Comparison of ENCODE assay signal across 13 cellular contexts in genomic region chr1:9691108-9691445, GRCh38. TPM values are rescaled to one million over a fixed set of nuclear protein-coding genes. Genes with fewer than 3 reads are reported as not detected.
DNase-seq lines count a peak whose midpoint lies in the region; ATAC-seq and TF ChIP-seq lines count a peak whose summit lies in the region.
"Had no signal": no experiment of that assay in that cellular context is flagged by ENCODE, and none has a peak within 500 bp of the region (broad histone marks: within the 10 kb centered on the region; RNA-seq: fewer than 3 reads in every experiment).

No MANE protein-coding gene starts in this region.

- H3K4me1 Mint-ChIP-seq in activated naive CD4-positive, alpha-beta T cell treated with anti-CD3 and anti-CD28 coated beads, Interleukin-2, amount 10 ng/mL, durations not matched to agents 7 days and 5 days: peaks cover 72% of the 10 kb centered on the region
- H3K4me1 Mint-ChIP-seq in T-helper 17 cell: peaks cover 51% of the 10 kb centered on the region
- peaks cover 42 to 73% of the 10 kb centered on the region in 2 donors for H3K4me1 Mint-ChIP-seq in stimulated activated naive B cell treated with anti-CD40 and anti-IgM and Interleukin-4, amounts not matched to agents 10 μg/mL and 1 μg/mL and 100 μg/mL, for 72 hours

- no peak for TF ChIP-seq EP300 in suprapubic skin (IDR thresholded peaks at IDR 0.05)

- 73% methylated on average over 6 of the region's 6 CpGs for WGBS in suprapubic skin

- H3K27me3 Mint-ChIP-seq in activated naive CD4-positive, alpha-beta T cell treated with anti-CD3 and anti-CD28 coated beads, Interleukin-2, amount 10 ng/mL, durations not matched to agents 7 days and 5 days: no peaks in the 10 kb centered on the region
- no peaks in the 10 kb centered on the region for H3K27me3 Mint-ChIP-seq in T-helper 17 cell
- no peaks in the 10 kb centered on the region for H3K27me3 Mint-ChIP-seq in stimulated activated naive B cell treated with anti-CD40 and anti-IgM and Interleukin-4, amounts not matched to agents 10 μg/mL and 1 μg/mL and 100 μg/mL, for 72 hours

- peaks cover 36% of the 10 kb centered on the region for H3K4me1 ChIP-seq in suprapubic skin

- peaks cover 3% of the 10 kb centered on the region for H3K36me3 ChIP-seq in suprapubic skin
- H3K36me3 ChIP-seq: gastrocnemius medialis, thoracic aorta had no signal

- no peaks in the 10 kb centered on the region for H3K9me3 Mint-ChIP-seq in activated naive CD4-positive, alpha-beta T cell treated with anti-CD3 and anti-CD28 coated beads, Interleukin-2, amount 10 ng/mL, durations not matched to agents 7 days and 5 days
- H3K9me3 Mint-ChIP-seq in stimulated activated naive B cell treated with anti-CD40 and anti-IgM and Interleukin-4, amounts not matched to agents 10 μg/mL and 1 μg/mL and 100 μg/mL, for 72 hours: no peaks in the 10 kb centered on the region
- H3K9me3 Mint-ChIP-seq: mesothelial cell of epicardium had no signal

- no peaks in the 10 kb centered on the region for H3K27me3 ChIP-seq in suprapubic skin

- no peak overlapping the region for H3K27ac ChIP-seq in suprapubic skin
- H3K27ac ChIP-seq: C4-2B, gastrocnemius medialis had no signal

- TF ChIP-seq CTCF in suprapubic skin (IDR thresholded peaks at IDR 0.05): no peak

- H3K4me3 ChIP-seq in suprapubic skin: no peak overlapping the region
- H3K4me3 ChIP-seq: GM12878 had no signal

- peak overlapping the region; percentile 60 for H3K27ac Mint-ChIP-seq in activated naive CD4-positive, alpha-beta T cell treated with anti-CD3 and anti-CD28 coated beads, Interleukin-2, amount 10 ng/mL, durations not matched to agents 7 days and 5 days
- H3K27ac Mint-ChIP-seq in T-helper 17 cell: peak overlapping the region; percentile 79
- peak overlapping the region; percentile 83 for H3K27ac Mint-ChIP-seq in stimulated activated naive B cell treated with anti-CD40 and anti-IgM and Interleukin-4, amounts not matched to agents 10 μg/mL and 1 μg/mL and 100 μg/mL, for 72 hours
- H3K27ac Mint-ChIP-seq: mesothelial cell of epicardium had no signal

- ATAC-seq in T-helper 17 cell: no peak
- ATAC-seq in stimulated activated naive B cell treated with anti-CD40 and anti-IgM and Interleukin-4, amounts not matched to agents 10 μg/mL and 1 μg/mL and 100 μg/mL, for 72 hours (replicated peaks): no peak
- ATAC-seq: gastrocnemius medialis, GM12878 had no signal

- H3K9me3 ChIP-seq in T-helper 17 cell (ENCODE audit: control insufficient read depth, low read length, poor library complexity, severe bottlenecking) (no peaks in the 10 kb centered on the region), suprapubic skin (no peaks in the 10 kb centered on the region)
- H3K9me3 ChIP-seq: gastrocnemius medialis, thoracic aorta had no signal

- no peak for TF ChIP-seq POLR2A in suprapubic skin (IDR thresholded peaks at IDR 0.05)

- CTCF ChIA-PET in activated naive CD4-positive, alpha-beta T cell treated with anti-CD3 and anti-CD28 coated beads, Interleukin-2, amount 10 ng/mL, durations not matched to agents 7 days and 5 days (lab: Charles Lee): interaction anchor here (0.7 to 0.9 kb wide), 3 partner anchors 8 to 171 kb away, joined by 3 read pairs; no protein-coding TSS in a partner anchor

- H3K4me3 Mint-ChIP-seq in activated naive CD4-positive, alpha-beta T cell treated with anti-CD3 and anti-CD28 coated beads, Interleukin-2, amount 10 ng/mL, durations not matched to agents 7 days and 5 days: peak overlapping the region; percentile 83
- H3K4me3 Mint-ChIP-seq in T-helper 17 cell: peak overlapping the region; percentile 94
- H3K4me3 Mint-ChIP-seq in stimulated activated naive B cell treated with anti-CD40 and anti-IgM and Interleukin-4, amounts not matched to agents 10 μg/mL and 1 μg/mL and 100 μg/mL, for 72 hours: no peak overlapping the region

- H3K36me3 Mint-ChIP-seq in activated naive CD4-positive, alpha-beta T cell treated with anti-CD3 and anti-CD28 coated beads, Interleukin-2, amount 10 ng/mL, durations not matched to agents 7 days and 5 days: peaks cover 43% of the 10 kb centered on the region
- H3K36me3 Mint-ChIP-seq in T-helper 17 cell (ENCODE audit: low read depth): no peaks in the 10 kb centered on the region
- peaks cover 37 to 57% of the 10 kb centered on the region in 2 donors for H3K36me3 Mint-ChIP-seq in stimulated activated naive B cell treated with anti-CD40 and anti-IgM and Interleukin-4, amounts not matched to agents 10 μg/mL and 1 μg/mL and 100 μg/mL, for 72 hours
- H3K36me3 Mint-ChIP-seq: mesothelial cell of epicardium had no signal

- no peak for DNase-seq in activated naive CD4-positive, alpha-beta T cell treated with anti-CD3 and anti-CD28 coated beads, Interleukin-2, amount 10 ng/mL, durations not matched to agents 7 days and 5 days
- no peak for DNase-seq in activated naive CD4-positive, alpha-beta T cell (lab: John Stamatoyannopoulos, UW)
- no peak for DNase-seq in T-helper 17 cell
- DNase-seq in fibroblast of gingiva (ENCODE audit: low read depth): peak; percentile 58
- DNase-seq in stimulated activated naive B cell treated with anti-CD40 and anti-IgM and Interleukin-4, amounts not matched to agents 10 μg/mL and 1 μg/mL and 100 μg/mL, for 72 hours: no peak
- no peak for DNase-seq in LoVo (ENCODE audit: low spot score)
- no peak for DNase-seq in germinal center (ENCODE audit: low spot score)
- DNase-seq in suprapubic skin (ENCODE audit: low spot score in 2 of 2): no peak
- DNase-seq: gastrocnemius medialis had no signal

RNA-seq across cellular contexts. Expression of gene PIK3CD, which starts 39.5 kb away (rescaled TPM):
- total RNA-seq in T-helper 17 cell (100 to 1,000 TPM; 177 to 204 TPM), suprapubic skin (1 to 10 TPM; 4.0 to 8.6 (median 6.4) TPM)

Comparison
In these comparisons a context has a peak if more than half of its experiments do, and no peak if none do; other contexts are left out.
1. H3K4me3 Mint-ChIP-seq: peak in activated naive CD4-positive, alpha-beta T cell treated with anti-CD3 and anti-CD28 coated beads, Interleukin-2, amount 10 ng/mL, durations not matched to agents 7 days and 5 days (single experiment) and T-helper 17 cell (single experiment); none in stimulated activated naive B cell treated with anti-CD40 and anti-IgM and Interleukin-4, amounts not matched to agents 10 μg/mL and 1 μg/mL and 100 μg/mL, for 72 hours (0 of 2).
2. RNA of gene PIK3CD, which starts 39.5 kb away (total RNA-seq): 177 to 204 TPM in T-helper 17 cell; 4.0 to 8.6 TPM in suprapubic skin; every median in the first group is over 10 times any median in the second.
3. Peak in every context shown above with its lines, with median percentiles within 50 percentile points of each other: H3K27ac Mint-ChIP-seq.